Comparison of ENCODE assay signal across 1 cellular context in the genomic region with DNA sequence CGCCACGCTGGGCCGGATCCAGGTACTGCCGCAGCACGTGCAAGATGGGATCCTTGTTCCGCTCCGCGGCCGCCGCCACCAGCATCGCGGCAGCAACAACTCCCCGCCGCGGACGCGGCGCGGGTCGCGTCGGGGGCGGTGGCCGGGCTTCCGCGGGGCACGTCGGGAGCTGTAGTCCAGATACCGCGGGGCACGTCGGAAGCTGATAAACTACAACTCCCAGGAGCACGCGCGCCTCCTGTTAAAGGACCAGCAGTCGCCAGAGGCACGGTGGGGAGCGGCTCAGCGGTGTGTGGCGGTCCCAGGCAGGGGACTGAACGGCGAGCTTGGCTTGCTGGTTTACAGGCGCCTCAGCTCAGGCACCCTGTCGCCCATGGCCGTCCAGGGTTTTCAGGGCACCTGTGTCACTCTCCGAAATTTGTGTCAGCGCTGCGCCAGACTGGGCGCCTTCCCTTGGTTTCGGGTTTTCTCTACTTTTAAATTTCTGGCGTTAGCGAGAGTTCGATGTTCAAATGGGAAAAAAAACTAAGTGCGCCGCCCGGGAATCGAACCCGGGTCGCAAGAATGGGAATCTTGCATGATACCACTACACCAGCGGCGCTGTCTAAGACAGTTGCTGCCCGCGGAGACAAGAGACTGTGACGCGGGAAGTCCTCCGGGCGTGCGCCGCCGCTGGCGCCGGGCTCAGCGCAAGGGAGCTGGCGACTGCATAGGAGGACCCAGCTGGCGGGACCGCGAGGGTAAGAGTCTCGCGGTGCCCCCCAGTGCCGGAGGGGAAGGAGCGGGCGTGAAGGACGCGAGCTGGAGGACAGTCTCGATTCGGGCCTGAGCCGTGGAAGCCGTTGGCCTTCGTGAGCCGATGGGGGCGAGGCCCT.
TF ChIP-seq lines count a peak whose summit lies in the region.

A gene (minus strand): TSS at position 100 of the 875 bp plus-strand sequence. CDS start 15 bp downstream, at position 85.

TF ChIP-seq in WTC11, 78 proteins besides CTCF, POLR2A, EP300 and RAD21 (continued from another document):
- TF ChIP-seq, protein P1, sequence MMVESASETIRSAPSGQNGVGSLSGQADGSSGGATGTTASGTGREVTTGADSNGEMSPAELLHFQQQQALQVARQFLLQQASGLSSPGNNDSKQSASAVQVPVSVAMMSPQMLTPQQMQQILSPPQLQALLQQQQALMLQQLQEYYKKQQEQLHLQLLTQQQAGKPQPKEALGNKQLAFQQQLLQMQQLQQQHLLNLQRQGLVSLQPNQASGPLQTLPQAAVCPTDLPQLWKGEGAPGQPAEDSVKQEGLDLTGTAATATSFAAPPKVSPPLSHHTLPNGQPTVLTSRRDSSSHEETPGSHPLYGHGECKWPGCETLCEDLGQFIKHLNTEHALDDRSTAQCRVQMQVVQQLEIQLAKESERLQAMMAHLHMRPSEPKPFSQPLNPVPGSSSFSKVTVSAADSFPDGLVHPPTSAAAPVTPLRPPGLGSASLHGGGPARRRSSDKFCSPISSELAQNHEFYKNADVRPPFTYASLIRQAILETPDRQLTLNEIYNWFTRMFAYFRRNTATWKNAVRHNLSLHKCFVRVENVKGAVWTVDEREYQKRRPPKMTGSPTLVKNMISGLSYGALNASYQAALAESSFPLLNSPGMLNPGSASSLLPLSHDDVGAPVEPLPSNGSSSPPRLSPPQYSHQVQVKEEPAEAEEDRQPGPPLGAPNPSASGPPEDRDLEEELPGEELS (CRISPR knock-in tag; IDR thresholded peaks at IDR 0.05): peak; percentile 49
- TF ChIP-seq FOXP1 (CRISPR knock-in tag; IDR thresholded peaks at IDR 0.05; ENCODE audit: borderline replicate concordance) (peak; percentile 58; the same call in 1 of the 2 replicates), ZNF138 (CRISPR knock-in tag; conservative IDR thresholded peaks at IDR 0.05) (no peak), ATF1 (CRISPR knock-in tag; IDR thresholded peaks at IDR 0.05) (0 out of 2 replicates have a peak, but pooled peaks have one; percentile 57)
